15 cellular contexts compared by ENCODE assay signal in the genomic region with DNA sequence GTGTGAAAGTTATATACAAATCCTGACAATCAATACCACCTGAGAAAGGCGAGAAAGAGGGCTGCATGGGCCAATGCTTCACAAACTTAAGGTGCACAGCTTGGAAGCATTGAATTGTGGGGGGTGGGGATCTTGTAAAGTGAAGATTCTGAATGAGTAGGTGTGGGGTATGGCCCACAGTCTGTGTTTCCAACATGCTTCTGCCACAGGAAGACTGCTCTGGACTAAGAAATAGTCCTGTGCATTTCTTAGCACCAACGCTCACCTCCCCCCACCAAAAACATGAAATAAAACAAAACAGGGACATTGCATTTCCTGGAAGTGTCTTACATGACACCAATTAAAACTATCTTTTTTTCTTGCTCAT. TPM values are rescaled to one million over a fixed set of nuclear protein-coding genes. Genes with fewer than 3 reads are reported as not detected.
DNase-seq lines count a peak whose midpoint lies in the region; ATAC-seq and TF ChIP-seq lines count a peak whose summit lies in the region.
"Had no signal": no experiment of that assay in that cellular context is flagged by ENCODE, and none has a peak within 500 bp of the region (broad histone marks: within the 10 kb centered on the region; RNA-seq: fewer than 3 reads in every experiment).

No MANE protein-coding gene starts in this region.

- peaks cover 1% of the 10 kb centered on the region; the same call in 1 of the 2 replicates for H3K27me3 Mint-ChIP-seq in HFFc6 (ENCODE audit: insufficient read depth)
- H3K27me3 Mint-ChIP-seq in nephron progenitor cell (ENCODE audit: low read depth, poor library complexity) = no peaks in the 10 kb centered on the region

- no peaks in the 10 kb centered on the region for H3K36me3 ChIP-seq in BLaER1 treated with 17β-estradiol and CSF1 and Interleukin-3, amounts not matched to agents 10 nM and 100 nM
- no peaks in the 10 kb centered on the region for H3K36me3 ChIP-seq in adipocyte (ENCODE audit: control insufficient read depth, insufficient read depth, low read length, severe bottlenecking)

- peaks cover 71% of the 10 kb centered on the region for H3K4me1 Mint-ChIP-seq in HFFc6 (ENCODE audit: low read depth)
- peaks cover 65% of the 10 kb centered on the region for H3K4me1 Mint-ChIP-seq in nephron progenitor cell

- H3K4me3 Mint-ChIP-seq in HFFc6 (no peak overlapping the region), nephron progenitor cell (no peak overlapping the region)
- H3K4me3 Mint-ChIP-seq: activated CD4-positive, alpha-beta T cell treated with anti-CD3 and anti-CD28 coated beads, Interleukin-2, amount 10 ng/mL, durations not matched to agents 24 days and 14 days; activated naive CD4-positive, alpha-beta T cell treated with anti-CD3 and anti-CD28 coated beads, Interleukin-2, amount 10 ng/mL, durations not matched to agents 7 days and 5 days; stimulated activated effector memory CD8-positive, alpha-beta T cell treated with anti-CD3 and anti-CD28 coated beads, Interleukin-12 subunit alpha, Interleukin-12 subunit beta, amount 100 ng/mL, for 72 hours had no signal

- H3K9me3 Mint-ChIP-seq in HFFc6 (no peaks in the 10 kb centered on the region), nephron progenitor cell (peaks cover 3% of the 10 kb centered on the region)
- H3K9me3 Mint-ChIP-seq: activated CD4-positive, alpha-beta T cell treated with anti-CD3 and anti-CD28 coated beads, Interleukin-2, amount 10 ng/mL, durations not matched to agents 24 days and 14 days; activated naive CD4-positive, alpha-beta T cell treated with anti-CD3 and anti-CD28 coated beads, Interleukin-2, amount 10 ng/mL, durations not matched to agents 7 days and 5 days; neural crest cell; stimulated activated effector memory CD8-positive, alpha-beta T cell treated with anti-CD3 and anti-CD28 coated beads, Interleukin-12 subunit alpha, Interleukin-12 subunit beta, amount 100 ng/mL, for 72 hours had no signal

- H3K27ac ChIP-seq in BLaER1 treated with 17β-estradiol and CSF1 and Interleukin-3, amounts not matched to agents 10 nM and 100 nM = peak overlapping the region in 9 of 11 experiments; percentile 47 to 85 (median 79); a peak in 12 of 22 replicates

- ATAC-seq in HG02870 (IDR thresholded peaks at IDR 0.05; ENCODE audit: unreplicated experiment) = no peak

- peak overlapping the region; percentile 91 for H3K27ac Mint-ChIP-seq in HFFc6
- H3K27ac Mint-ChIP-seq in nephron progenitor cell = peak overlapping the region; percentile 46
- H3K27ac Mint-ChIP-seq: activated CD4-positive, alpha-beta T cell treated with anti-CD3 and anti-CD28 coated beads, Interleukin-2, amount 10 ng/mL, durations not matched to agents 24 days and 14 days; activated naive CD4-positive, alpha-beta T cell treated with anti-CD3 and anti-CD28 coated beads, Interleukin-2, amount 10 ng/mL, durations not matched to agents 7 days and 5 days; stimulated activated effector memory CD8-positive, alpha-beta T cell treated with anti-CD3 and anti-CD28 coated beads, Interleukin-12 subunit alpha, Interleukin-12 subunit beta, amount 100 ng/mL, for 72 hours had no signal

- H3K36me3 Mint-ChIP-seq in HFFc6 (ENCODE audit: low read depth) (no peaks in the 10 kb centered on the region), nephron progenitor cell (ENCODE audit: low read depth) (no peaks in the 10 kb centered on the region)
- H3K36me3 Mint-ChIP-seq: activated naive CD4-positive, alpha-beta T cell treated with anti-CD3 and anti-CD28 coated beads, Interleukin-2, amount 10 ng/mL, durations not matched to agents 7 days and 5 days; stimulated activated effector memory CD8-positive, alpha-beta T cell treated with anti-CD3 and anti-CD28 coated beads, Interleukin-12 subunit alpha, Interleukin-12 subunit beta, amount 100 ng/mL, for 72 hours had no signal

- no peak overlapping the region for H3K4me3 ChIP-seq in BLaER1 treated with 17β-estradiol and CSF1 and Interleukin-3, amounts not matched to agents 10 nM and 100 nM
- H3K4me3 ChIP-seq in adipocyte (ENCODE audit: low read length) = no peak overlapping the region

- peak overlapping the region in 2 of 11 experiments; percentile 28 to 33; a peak in 2 of 22 replicates for H3K9ac ChIP-seq in BLaER1 treated with 17β-estradiol and CSF1 and Interleukin-3, amounts not matched to agents 10 nM and 100 nM
- H3K9ac ChIP-seq in adipocyte (ENCODE audit: low read length) = peak overlapping the region; percentile 78

- TF ChIP-seq CTCF in HFFc6 (IDR thresholded peaks at IDR 0.05) = no peak
- TF ChIP-seq CTCF in nephron progenitor cell (IDR thresholded peaks at IDR 0.05) = no peak

- no peaks in the 10 kb centered on the region for H3K27me3 ChIP-seq in BLaER1 treated with 17β-estradiol and CSF1 and Interleukin-3, amounts not matched to agents 10 nM and 100 nM
- no peaks in the 10 kb centered on the region for H3K27me3 ChIP-seq in adipocyte (replicated peaks; ENCODE audit: control insufficient read depth, insufficient read depth, low read length)

- peaks cover 51 to 83% (median 67%) of the 10 kb centered on the region in 10 experiments for H3K4me1 ChIP-seq in BLaER1 treated with 17β-estradiol and CSF1 and Interleukin-3, amounts not matched to agents 10 nM and 100 nM
- peaks cover 60% of the 10 kb centered on the region for H3K4me1 ChIP-seq in adipocyte (ENCODE audit: control insufficient read depth, insufficient read depth, low read length)

- no peaks in the 10 kb centered on the region for H4K20me1 ChIP-seq in BLaER1 treated with 17β-estradiol and CSF1 and Interleukin-3, amounts not matched to agents 10 nM and 100 nM

- DNase-seq in HFFc6 = no peak
- no peak for DNase-seq in adipocyte (ENCODE audit: low read depth)
- DNase-seq in nephron progenitor cell = no peak
- no peak for DNase-seq in NCI-H2107 (lab: John Stamatoyannopoulos, UW)
- DNase-seq in NCI-H526 treated with DMSO at 0.1 percent for 48 hours (lab: John Stamatoyannopoulos, UW) = no peak
- no peak for DNase-seq in activated CD4-positive, alpha-beta T cell treated with anti-CD3 and anti-CD28 coated beads, Interleukin-2, amount 50 U/mL, for 48 hours
- DNase-seq: NCI-H1105, NCI-H187 treated with DMSO at 0.1 percent for 48 hours, NCI-H226 had no signal

- H3K9me3 ChIP-seq in BLaER1 treated with 17β-estradiol and CSF1 and Interleukin-3, amounts not matched to agents 10 nM and 100 nM (replicated peaks in 1 of 11) = no peaks in the 10 kb centered on the region
- H3K9me3 ChIP-seq in adipocyte (ENCODE audit: control insufficient read depth, low read length) = no peaks in the 10 kb centered on the region

- peak overlapping the region; percentile 52 to 91 (median 68) for H3K4me2 ChIP-seq in BLaER1 treated with 17β-estradiol and CSF1 and Interleukin-3, amounts not matched to agents 10 nM and 100 nM

RNA-seq across cellular contexts. Expression of gene TRAM2, which starts 21.9 kb away (rescaled TPM):
- 100 to 1,000 TPM; 191 to 235 (median 215) TPM for total RNA-seq in HFFc6 (2021; fragmentation: NEBNext Ultra II Directional; extraction: Animal tissue kit (Norgen Biotek cat#: 25700))
